ENCODE assay signal across 8 cellular contexts in the genomic region with DNA sequence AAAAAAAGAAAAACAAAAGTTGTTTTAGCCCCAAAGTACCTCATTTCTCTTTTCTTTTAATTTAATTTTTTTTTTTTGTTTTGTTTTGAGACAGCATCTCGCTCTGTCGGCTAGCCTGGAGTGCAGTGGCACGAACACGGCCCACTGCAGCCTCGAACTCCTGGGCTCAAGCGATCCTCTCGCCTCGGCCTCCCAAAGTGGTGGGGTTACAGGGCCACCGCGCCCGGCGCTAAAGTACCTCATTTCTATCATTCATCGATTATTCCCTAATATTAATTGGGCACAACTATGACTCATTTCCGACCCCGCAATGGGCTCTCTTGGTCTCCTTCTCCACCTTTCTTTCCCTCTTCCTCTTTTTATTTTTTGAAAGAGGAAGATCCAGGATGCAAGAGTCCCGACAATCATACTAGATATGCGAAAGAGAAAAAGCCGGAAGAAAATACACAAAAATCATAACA. TPM values are rescaled to one million over a fixed set of nuclear protein-coding genes. Genes with fewer than 3 reads are reported as not detected.
A peak's percentile ranks its signal among the peaks of the same experiment; 100 is the strongest.
DNase-seq lines count a peak whose midpoint lies in the region; ATAC-seq, FAIRE-seq and TF ChIP-seq lines count a peak whose summit lies in the region.

No MANE protein-coding gene starts in this region.

- H2AFZ ChIP-seq in keratinocyte (ENCODE audit: control insufficient read depth, low read length), result peak overlapping the region; percentile 90

- dilution Hi-C loops in keratinocyte (cut with MboI; ENCODE audit: extremely low pct_ligation_motif_present, low sequenced_read_pairs), result no loop called here

- no peaks in the 10 kb centered on the region for H3K27me3 Mint-ChIP-seq in activated CD4-positive, alpha-beta memory T cell treated with anti-CD3 and anti-CD28 coated beads for 36 hours

- POLR2A ChIA-PET in activated CD4-positive, alpha-beta memory T cell treated with anti-CD3 and anti-CD28 coated beads for 36 hours (lab: Charles Lee), result interaction anchor here (0.7 to 7.2 kb wide), 4 partner anchors 14 to 81 kb away, joined by 3 to 67 read pairs (median 6); partner anchors contain the start of genes PPP1CA, PTPRCAP, TBC1D10C and TMEM134

- H3K27me3 ChIP-seq in heart left ventricle (peaks cover 0 to 3% (median 0%) of the 10 kb centered on the region in 9 donors), keratinocyte (ENCODE audit: control insufficient read depth, extremely low read depth, insufficient read depth, low read length) (no peaks in the 10 kb centered on the region), thoracic aorta (replicated peaks; ENCODE audit: insufficient read depth) (no peaks in the 10 kb centered on the region)

- peak overlapping the region; percentile 21 to 91 (median 85) for H3K27ac ChIP-seq in heart left ventricle
- H3K27ac ChIP-seq in keratinocyte (ENCODE audit: control insufficient read depth, insufficient read depth, low read length), result peak overlapping the region; percentile 70
- H3K27ac ChIP-seq in thoracic aorta, result peak overlapping the region; percentile 75 to 78

- peak in 1 of 5 donors; percentile 62 for DNase-seq in heart left ventricle
- DNase-seq in Right ventricle myocardium superior, result no peak
- peak; percentile 33 for DNase-seq in activated CD4-positive, alpha-beta memory T cell treated with anti-CD3 and anti-CD28 coated beads for 36 hours
- no peak for DNase-seq in keratinocyte (ENCODE audit: low read depth, low spot score)
- DNase-seq in thoracic aorta (ENCODE audit: low spot score), result no peak
- no peak for DNase-seq in NCI-H1930 (lab: John Stamatoyannopoulos, UW)
- DNase-seq in NCI-H510A treated with DMSO at 0.1 percent for 48 hours (lab: John Stamatoyannopoulos, UW), result no peak

- 54 to 58% (median 57%) methylated on average over 18 of the region's 18 CpGs for WGBS in heart left ventricle, 4 donors

- CTCF ChIA-PET in activated CD4-positive, alpha-beta memory T cell treated with anti-CD3 and anti-CD28 coated beads for 36 hours (lab: Charles Lee), result interaction anchor here (0.7 to 3.6 kb wide), 5 partner anchors 14 to 137 kb away, joined by 3 to 13 read pairs (median 4); partner anchors contain the start of genes PITPNM1 and TMEM134

- H4K20me1 ChIP-seq in keratinocyte (ENCODE audit: control insufficient read depth, extremely low read depth, insufficient read depth, low read length), result no peaks in the 10 kb centered on the region

- ATAC-seq in heart left ventricle (no peak), Right ventricle myocardium superior (ENCODE audit: poor library complexity) (no peak), thoracic aorta (ENCODE audit: insufficient number of reproducible peaks, low FRiP score, low read depth) (no peak), GM21717 (IDR thresholded peaks at IDR 0.05; ENCODE audit: unreplicated experiment) (no peak)

- H3K9me3 Mint-ChIP-seq in activated CD4-positive, alpha-beta memory T cell treated with anti-CD3 and anti-CD28 coated beads for 36 hours, result no peaks in the 10 kb centered on the region

- intact Hi-C loops in heart left ventricle (cut with DNase I), result loop anchor here in 2 of 10 donors (2.0 to 5.0 kb wide), 2 partner anchors 22 to 90 kb away; partner anchors contain the start of genes PITPNM1 (in 1 of the 2) and RAD9A (in 1 of the 2)
- intact Hi-C loops in Right ventricle myocardium superior (cut with DNase I), result no loop called here
- intact Hi-C loops in activated CD4-positive, alpha-beta memory T cell treated with anti-CD3 and anti-CD28 coated beads for 36 hours (cut with micrococcal nuclease), result loop anchor here (1.0 to 10.0 kb wide), 2 partner anchors 18 to 368 kb away; partner anchors contain the start of gene KDM2A

- TF ChIP-seq CTCF in heart left ventricle (IDR thresholded peaks at IDR 0.05) (no peak), keratinocyte (optimal IDR thresholded peaks at IDR 0.05 in 1 of 3, IDR thresholded peaks at IDR 0.05 in 1 of 3, conservative IDR thresholded peaks at IDR 0.05 in 1 of 3; ENCODE audit: extremely low read depth in 1 of 3, insufficient read depth in 2 of 3, low read length in 3 of 3) (no peak), thoracic aorta (IDR thresholded peaks at IDR 0.05) (no peak)

- H3K9me3 ChIP-seq in heart left ventricle (no peaks in the 10 kb centered on the region), keratinocyte (ENCODE audit: control insufficient read depth, low read depth, low read length) (no peaks in the 10 kb centered on the region), thoracic aorta (no peaks in the 10 kb centered on the region)

- no peak for TF ChIP-seq POLR2A in heart left ventricle (IDR thresholded peaks at IDR 0.05)

- H3K4me1 ChIP-seq in heart left ventricle, result peaks cover 5 to 44% (median 25%) of the 10 kb centered on the region in 12 donors
- peaks cover 13% of the 10 kb centered on the region for H3K4me1 ChIP-seq in keratinocyte (ENCODE audit: control insufficient read depth, extremely low read depth, insufficient read depth, low read length)
- peaks cover 18 to 27% of the 10 kb centered on the region in 2 donors for H3K4me1 ChIP-seq in thoracic aorta (ENCODE audit: control insufficient read depth in 1 of 2, low read depth in 2 of 2)

- H3K36me3 ChIP-seq in heart left ventricle, result peaks cover 0 to 10% (median 6%) of the 10 kb centered on the region in 9 donors
- H3K36me3 ChIP-seq in keratinocyte (ENCODE audit: control insufficient read depth in 2 of 2, extremely low read depth in 1 of 2, insufficient read depth in 2 of 2, low read length in 2 of 2), result peaks cover 2 to 6% of the 10 kb centered on the region in 2 experiments
- no peaks in the 10 kb centered on the region for H3K36me3 ChIP-seq in thoracic aorta

- H3K27ac Mint-ChIP-seq in activated CD4-positive, alpha-beta memory T cell treated with anti-CD3 and anti-CD28 coated beads for 36 hours, result peak overlapping the region; percentile 99

- H3K9ac ChIP-seq in keratinocyte (ENCODE audit: control insufficient read depth, extremely low read depth, insufficient read depth, low read length), result peak overlapping the region; percentile 70

- H3K4me2 ChIP-seq in keratinocyte (ENCODE audit: control insufficient read depth, extremely low read depth, insufficient read depth, low read depth, low read length), result peak overlapping the region; percentile 80

- H3K4me3 ChIP-seq in heart left ventricle, result peak overlapping the region; percentile 41 to 72 (median 60)
- peak overlapping the region; percentile 47 to 81 (median 77) for H3K4me3 ChIP-seq in keratinocyte (ENCODE audit: control insufficient read depth in 2 of 3, extremely low read depth in 1 of 3, insufficient read depth in 2 of 3, low read depth in 1 of 3, low read length in 3 of 3)
- H3K4me3 ChIP-seq in thoracic aorta, result peak overlapping the region; percentile 72

- H3K36me3 Mint-ChIP-seq in activated CD4-positive, alpha-beta memory T cell treated with anti-CD3 and anti-CD28 coated beads for 36 hours, result peaks cover 26% of the 10 kb centered on the region

- peaks cover 4% of the 10 kb centered on the region for H3K79me2 ChIP-seq in keratinocyte (ENCODE audit: control insufficient read depth, insufficient read depth, low read length)

- H3K4me1 Mint-ChIP-seq in activated CD4-positive, alpha-beta memory T cell treated with anti-CD3 and anti-CD28 coated beads for 36 hours (ENCODE audit: low read depth), result peaks cover 34% of the 10 kb centered on the region

- no peaks in the 10 kb centered on the region for H3K9me1 ChIP-seq in keratinocyte (ENCODE audit: control insufficient read depth, extremely low read depth, insufficient read depth, low read length)

- H3K4me3 Mint-ChIP-seq in activated CD4-positive, alpha-beta memory T cell treated with anti-CD3 and anti-CD28 coated beads for 36 hours, result peak overlapping the region; percentile 90

- FAIRE-seq in keratinocyte (lab: Jason Lieb, UNC), result no peak

RNA-seq across cellular contexts. Expression of gene AIP, which starts 0.5 kb away (rescaled TPM):
- total RNA-seq in heart left ventricle (10 to 100 TPM; 41.7 to 69.2 (median 53.0) TPM), Right ventricle myocardium superior (50.6 TPM), thoracic aorta (10 to 100 TPM; 64.8 to 76.9 TPM)
- polyA plus RNA-seq in heart left ventricle (10 to 100 TPM; 73.1 to 96.4 TPM), keratinocyte (32.5 to 42.9 TPM (median 35.3 TPM) in 3 replicates)
- 100 to 1,000 TPM; 160 to 169 TPM for total RNA-seq in activated CD4-positive, alpha-beta memory T cell treated with anti-CD3 and anti-CD28 coated beads for 36 hours
- polyA plus RNA-seq in keratinocyte (2011; ENCODE audit: low read depth), result 35.4 TPM
- 25.8 and 44.9 TPM in 2 replicates for polyA plus RNA-seq in keratinocyte (2011; cell fraction: cytosol; rRNA removed)
- polyA plus RNA-seq in keratinocyte (2011; cell fraction: nucleus; rRNA removed), result 26.3 and 35.1 TPM in 2 replicates
- polyA plus RNA-seq in keratinocyte (2012; ENCODE audit: low replicate concordance), result 34.4 and 36.4 TPM in 2 replicates
- polyA minus RNA-seq in keratinocyte, result 19.2 to 23.7 TPM (median 22.6 TPM) in 3 replicates
- polyA minus RNA-seq in keratinocyte (2011; cell fraction: cytosol; rRNA and poly(A)+ RNA removed), result 26.3 TPM
- 10.3 and 11.4 TPM in 2 replicates for polyA minus RNA-seq in keratinocyte (2011; cell fraction: nucleus; rRNA and poly(A)+ RNA removed)

RNA-seq across cellular contexts. Expression of gene TMEM134, which starts 13.3 kb away (rescaled TPM):
- 100 to 1,000 TPM in 2 of 9 donors, 10 to 100 TPM in 7; 67.0 to 146 (median 77.2) TPM for total RNA-seq in heart left ventricle
- 10 to 100 TPM; 83.6 to 86.8 TPM for polyA plus RNA-seq in heart left ventricle
- 82.9 TPM for total RNA-seq in Right ventricle myocardium superior
- 10 to 100 TPM; 68.2 to 75.2 TPM for total RNA-seq in activated CD4-positive, alpha-beta memory T cell treated with anti-CD3 and anti-CD28 coated beads for 36 hours
- polyA plus RNA-seq in keratinocyte, result 24.7 to 71.1 TPM (median 40.4 TPM) in 3 replicates
- polyA plus RNA-seq in keratinocyte (2011; ENCODE audit: low read depth), result 10.7 TPM
- polyA plus RNA-seq in keratinocyte (2011; cell fraction: cytosol; rRNA removed), result 27.0 and 78.9 TPM in 2 replicates
- 37.4 and 52.6 TPM in 2 replicates for polyA plus RNA-seq in keratinocyte (2011; cell fraction: nucleus; rRNA removed)
- polyA plus RNA-seq in keratinocyte (2012; ENCODE audit: low replicate concordance), result 42.7 and 77.6 TPM in 2 replicates
- 7.9 to 18.5 TPM (median 12.6 TPM) in 3 replicates for polyA minus RNA-seq in keratinocyte
- 43.0 TPM for polyA minus RNA-seq in keratinocyte (2011; cell fraction: cytosol; rRNA and poly(A)+ RNA removed)
- polyA minus RNA-seq in keratinocyte (2011; cell fraction: nucleus; rRNA and poly(A)+ RNA removed), result 6.6 and 11.0 TPM in 2 replicates
- total RNA-seq in thoracic aorta, result 10 to 100 TPM; 66.7 to 67.7 TPM

RNA-seq across cellular contexts. Expression of gene PITPNM1, which starts 22.9 kb away (rescaled TPM):
- total RNA-seq in heart left ventricle, result 10 to 100 TPM; 24.9 to 69.1 (median 34.3) TPM
- 10 to 100 TPM; 24.2 to 59.9 TPM for polyA plus RNA-seq in heart left ventricle
- total RNA-seq in Right ventricle myocardium superior, result 39.0 TPM
- 100 to 1,000 TPM; 139 to 143 TPM for total RNA-seq in activated CD4-positive, alpha-beta memory T cell treated with anti-CD3 and anti-CD28 coated beads for 36 hours
- polyA plus RNA-seq in keratinocyte, result 10.6 to 25.2 TPM (median 15.9 TPM) in 3 replicates
- 9.5 TPM for polyA plus RNA-seq in keratinocyte (2011; ENCODE audit: low read depth)
- 11.1 and 22.5 TPM in 2 replicates for polyA plus RNA-seq in keratinocyte (2011; cell fraction: cytosol; rRNA removed)
- polyA plus RNA-seq in keratinocyte (2011; cell fraction: nucleus; rRNA removed), result 26.6 and 41.9 TPM in 2 replicates
- 11.2 and 21.3 TPM in 2 replicates for polyA plus RNA-seq in keratinocyte (2012; ENCODE audit: low replicate concordance)
- 12.1 to 26.8 TPM (median 19.4 TPM) in 3 replicates for polyA minus RNA-seq in keratinocyte
- 71.4 TPM for polyA minus RNA-seq in keratinocyte (2011; cell fraction: cytosol; rRNA and poly(A)+ RNA removed)
- polyA minus RNA-seq in keratinocyte (2011; cell fraction: nucleus; rRNA and poly(A)+ RNA removed), result 20.2 and 22.1 TPM in 2 replicates
- 10 to 100 TPM; 27.1 to 32.5 TPM for total RNA-seq in thoracic aorta

RNA-seq across cellular contexts. Expression of gene CDK2AP2, which starts 25.7 kb away (rescaled TPM):
- total RNA-seq in heart left ventricle, result 100 to 1,000 TPM in 2 of 9 donors, 10 to 100 TPM in 7; 37.0 to 123 (median 59.3) TPM
- polyA plus RNA-seq in heart left ventricle, result 100 to 1,000 TPM in 1 of 2 donors, 10 to 100 TPM in 1; 82.7 to 461 TPM
- total RNA-seq in Right ventricle myocardium superior, result 57.8 TPM
- 10 to 100 TPM; 82.7 to 84.7 TPM for total RNA-seq in activated CD4-positive, alpha-beta memory T cell treated with anti-CD3 and anti-CD28 coated beads for 36 hours
- 8.0 to 31.1 TPM (median 9.7 TPM) in 3 replicates for polyA plus RNA-seq in keratinocyte
- polyA plus RNA-seq in keratinocyte (2011; ENCODE audit: low read depth), result 5.4 TPM
- 18.2 and 28.7 TPM in 2 replicates for polyA plus RNA-seq in keratinocyte (2011; cell fraction: cytosol; rRNA removed)
- polyA plus RNA-seq in keratinocyte (2011; cell fraction: nucleus; rRNA removed), result 10.4 and 11.5 TPM in 2 replicates
- 26.2 and 36.1 TPM in 2 replicates for polyA plus RNA-seq in keratinocyte (2012; ENCODE audit: low replicate concordance)
- 14.8 to 64.4 TPM (median 15.1 TPM) in 3 replicates for polyA minus RNA-seq in keratinocyte
- 38.2 TPM for polyA minus RNA-seq in keratinocyte (2011; cell fraction: cytosol; rRNA and poly(A)+ RNA removed)
- 5.9 and 7.5 TPM in 2 replicates for polyA minus RNA-seq in keratinocyte (2011; cell fraction: nucleus; rRNA and poly(A)+ RNA removed)
- total RNA-seq in thoracic aorta, result 10 to 100 TPM; 53.3 to 73.4 TPM

RNA-seq across cellular contexts. Expression of gene CABP4, which starts 27.2 kb away (rescaled TPM):
- total RNA-seq in heart left ventricle, result 1 to 10 TPM in 3 of 9 donors, under 1 TPM in 5, not detected in 1; 0.25 to 4.2 (median 0.61) TPM
- under 1 TPM; 0.44 to 0.57 TPM for polyA plus RNA-seq in heart left ventricle
- total RNA-seq in Right ventricle myocardium superior, result 0.75 TPM
- 1 to 10 TPM; 1.0 to 1.2 TPM for total RNA-seq in activated CD4-positive, alpha-beta memory T cell treated with anti-CD3 and anti-CD28 coated beads for 36 hours
- polyA plus RNA-seq in keratinocyte, result not detected in 3 replicates
- polyA plus RNA-seq in keratinocyte (2011; ENCODE audit: low read depth), result 0.10 TPM
- polyA plus RNA-seq in keratinocyte (2011; cell fraction: cytosol; rRNA removed), result not detected in 2 replicates
- polyA plus RNA-seq in keratinocyte (2011; cell fraction: nucleus; rRNA removed), result not detected in 2 replicates
- polyA plus RNA-seq in keratinocyte (2012; ENCODE audit: low replicate concordance), result not detected in 2 replicates
- polyA minus RNA-seq in keratinocyte, result not detected in 3 replicates
- not detected for polyA minus RNA-seq in keratinocyte (2011; cell fraction: cytosol; rRNA and poly(A)+ RNA removed)
- not detected in 2 replicates for polyA minus RNA-seq in keratinocyte (2011; cell fraction: nucleus; rRNA and poly(A)+ RNA removed)
- 1 to 10 TPM; 5.3 to 5.7 TPM for total RNA-seq in thoracic aorta
